Comparison of ENCODE assay signal across 24 cellular contexts in genomic region chr11:70429428-70429705, GRCh38.
"Had no signal": no experiment of that assay in that cellular context is flagged by ENCODE, and none has a peak within 500 bp of the region (broad histone marks: within the 10 kb centered on the region; RNA-seq: fewer than 3 reads in every experiment).

No MANE protein-coding gene starts in this region.

- H3K9me3 ChIP-seq: heart right ventricle, lower lobe of right lung, ovary, right atrium auricular region, tibial nerve, uterus had no signal

- H2AFZ ChIP-seq: hepatocyte, neural progenitor cell had no signal

- H3K4me1 ChIP-seq: lower lobe of right lung, neural progenitor cell, right atrium auricular region, uterus had no signal

- H3K27me3 ChIP-seq: hepatocyte, neural progenitor cell, ovary, right atrium auricular region, tibial nerve, uterus had no signal

- H3K4me3 ChIP-seq: heart right ventricle, hepatocyte, lower lobe of right lung, neural progenitor cell, ovary, right atrium auricular region, skin epidermis, tibial nerve, uterus had no signal

- H3K36me3 ChIP-seq: neural progenitor cell, ovary, uterus had no signal

- H3K27ac ChIP-seq: heart right ventricle, hepatocyte, lower lobe of right lung, neural progenitor cell, ovary, right atrium auricular region, skin epidermis, tibial nerve, uterus had no signal

- ATAC-seq: heart right ventricle; left cardiac atrium; left lobe of liver; lower lobe of right lung; sciatic nerve; stimulated activated naive CD8-positive, alpha-beta T cell treated with anti-CD3 and anti-CD28 coated beads, Interleukin-15, amount 100 ng/mL, for 72 hours had no signal

- DNase-seq: heart right ventricle; kidney glomerular epithelial cell; left cardiac atrium; lower lobe of right lung; mesendoderm; naive B cell; natural killer cell; nephron progenitor cell; stimulated activated CD4-positive, alpha-beta T cell treated with anti-CD3 and anti-CD28 coated beads, Interleukin-12 subunit alpha, Interleukin-12 subunit beta, amount 100 ng/mL, for 4 hours; stimulated activated CD4-positive, alpha-beta T cell treated with anti-CD3 and anti-CD28 coated beads, Interleukin-15, amount 100 ng/mL, for 24 hours; stimulated activated CD4-positive, alpha-beta T cell treated with anti-CD3 and anti-CD28 coated beads, Interleukin-4, amount 100 ng/mL, for 24 hours; stimulated activated naive CD4-positive, alpha-beta T cell; stimulated activated naive CD8-positive, alpha-beta T cell treated with anti-CD3 and anti-CD28 coated beads, Interleukin-15, amount 100 ng/mL, for 72 hours; substantia nigra; uterus had no signal

- H3K9ac ChIP-seq: neural progenitor cell had no signal

- H3K79me2 ChIP-seq: hepatocyte had no signal

- H3K4me2 ChIP-seq: hepatocyte, neural progenitor cell had no signal

- FAIRE-seq: keratinocyte had no signal
